ENCODE assay signal across 29 cellular contexts in genomic region chr21:19807231-19807630, GRCh38.
"Had no signal": no experiment of that assay in that cellular context is flagged by ENCODE, and none has a peak within 500 bp of the region (broad histone marks: within the 10 kb centered on the region; RNA-seq: fewer than 3 reads in every experiment).

No MANE protein-coding gene starts in this region.

- H3K4me2 ChIP-seq: neural progenitor cell had no signal

- H3K9me3 ChIP-seq: left lung, lower lobe of right lung, ovary, right atrium auricular region, right lobe of liver, suprapubic skin, thoracic aorta, tibial artery, upper lobe of right lung had no signal

- H3K4me1 Mint-ChIP-seq: mesothelial cell of epicardium; naive B cell; natural killer cell; nephron progenitor cell; neural progenitor cell; stimulated activated effector memory CD8-positive, alpha-beta T cell treated with anti-CD3 and anti-CD28 coated beads, Interleukin-12 subunit alpha, Interleukin-12 subunit beta, amount 100 ng/mL, for 72 hours had no signal

- H3K9ac ChIP-seq: neural progenitor cell had no signal

- H3K4me3 Mint-ChIP-seq: mesothelial cell of epicardium; naive B cell; natural killer cell; nephron progenitor cell; neural progenitor cell; stimulated activated effector memory CD8-positive, alpha-beta T cell treated with anti-CD3 and anti-CD28 coated beads, Interleukin-12 subunit alpha, Interleukin-12 subunit beta, amount 100 ng/mL, for 72 hours; stimulated activated naive CD8-positive, alpha-beta T cell treated with anti-CD3 and anti-CD28 coated beads, Interleukin-15, Interleukin-2, amounts not matched to agents 100 ng/mL and 50 ng/mL, for 24 hours had no signal

- H3K36me3 ChIP-seq: left lung, lower lobe of right lung, neural progenitor cell, neutrophil, ovary, right atrium auricular region, right lobe of liver, suprapubic skin, thoracic aorta, tibial artery, upper lobe of right lung had no signal

- H3K4me3 ChIP-seq: left lung, lower lobe of right lung, neural progenitor cell, ovary, right atrium auricular region, right lobe of liver, skin epidermis, suprapubic skin, thoracic aorta, tibial artery, upper lobe of right lung had no signal

- H3K27me3 ChIP-seq: left lung, neural progenitor cell, neutrophil, ovary, right atrium auricular region, right lobe of liver, suprapubic skin, tibial artery, upper lobe of right lung had no signal

- H3K36me3 Mint-ChIP-seq: mesothelial cell of epicardium; naive B cell; natural killer cell; neural progenitor cell; stimulated activated effector memory CD8-positive, alpha-beta T cell treated with anti-CD3 and anti-CD28 coated beads, Interleukin-12 subunit alpha, Interleukin-12 subunit beta, amount 100 ng/mL, for 72 hours had no signal

- H3K27me3 Mint-ChIP-seq: naive B cell; progenitor cell of endocrine pancreas; stimulated activated naive CD8-positive, alpha-beta T cell treated with anti-CD3 and anti-CD28 coated beads, Interleukin-15, Interleukin-2, amounts not matched to agents 100 ng/mL and 50 ng/mL, for 24 hours had no signal

- H3K9me3 Mint-ChIP-seq: mesothelial cell of epicardium, nephron progenitor cell, neural progenitor cell had no signal

- H3K4me1 ChIP-seq: left lung, lower lobe of right lung, neural progenitor cell, right atrium auricular region, right lobe of liver, suprapubic skin, tibial artery, upper lobe of right lung had no signal

- DNase-seq: hypothalamus; kidney; left colon; left lung; lower lobe of right lung; mammary epithelial cell; mesendoderm; naive B cell; natural killer cell; nephron progenitor cell; occipital lobe; ovary; right lobe of liver; stimulated activated CD4-positive, alpha-beta T cell treated with anti-CD3 and anti-CD28 coated beads, Interleukin-12 subunit alpha, Interleukin-12 subunit beta, amount 100 ng/mL, for 4 hours; stimulated activated CD4-positive, alpha-beta T cell treated with anti-CD3 and anti-CD28 coated beads, Interleukin-4, amount 100 ng/mL, for 24 hours; stimulated activated naive CD4-positive, alpha-beta T cell; tibial artery; trophoblast cell; upper lobe of right lung had no signal

- H3K27ac Mint-ChIP-seq: mesothelial cell of epicardium; naive B cell; natural killer cell; nephron progenitor cell; neural progenitor cell; progenitor cell of endocrine pancreas; stimulated activated effector memory CD8-positive, alpha-beta T cell treated with anti-CD3 and anti-CD28 coated beads, Interleukin-12 subunit alpha, Interleukin-12 subunit beta, amount 100 ng/mL, for 72 hours; stimulated activated naive CD8-positive, alpha-beta T cell treated with anti-CD3 and anti-CD28 coated beads, Interleukin-15, Interleukin-2, amounts not matched to agents 100 ng/mL and 50 ng/mL, for 24 hours had no signal
